ENCODE assay signal across 1 cellular context in the genomic region with DNA sequence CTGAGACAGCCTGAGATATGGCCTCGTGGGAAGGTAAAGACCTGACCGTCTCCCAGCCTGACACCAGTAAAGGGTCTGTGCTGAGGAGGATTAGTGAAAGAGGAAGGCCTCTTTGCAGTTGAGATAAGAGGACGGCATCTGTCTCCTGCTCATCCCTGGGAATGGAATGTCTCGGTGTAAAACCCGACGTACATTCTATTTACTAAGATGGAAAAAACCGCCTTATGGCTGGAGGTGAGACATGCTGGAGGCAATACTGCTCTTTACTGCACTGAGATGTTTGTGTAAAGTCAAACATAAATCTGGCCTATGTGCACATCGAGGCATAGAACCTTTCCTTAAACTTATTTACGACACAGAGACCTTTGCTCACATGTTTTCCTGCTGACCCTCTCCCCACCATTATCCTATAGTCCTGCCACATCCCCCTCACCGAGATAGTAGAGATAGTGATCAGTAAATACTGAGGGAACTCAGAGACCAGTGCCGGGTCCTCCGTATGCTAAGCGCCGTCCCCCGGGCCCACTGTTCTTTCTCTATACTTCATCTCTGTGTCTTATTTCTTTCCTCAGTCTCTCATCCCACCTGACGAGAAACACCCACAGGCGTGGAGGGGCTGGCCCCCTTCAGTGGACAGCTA.
TF ChIP-seq lines count a peak whose summit lies in the region.
"Not testable (repeated sequence)": the region's sequence is repeated elsewhere in the genome, so short reads cannot be mapped to it uniquely, and the experiment has no call there.

No MANE protein-coding gene starts in this region.

TF ChIP-seq in K562, 482 proteins besides CTCF, POLR2A, EP300 and RAD21:
- TF ChIP-seq NR2C2 (CRISPR knock-in tag; IDR thresholded peaks at IDR 0.05); TEAD4 (CRISPR knock-in tag; IDR thresholded peaks at IDR 0.05; ENCODE audit: borderline replicate concordance): not testable (repeated sequence)
- TF ChIP-seq NR2C2 (tag; IDR thresholded peaks at IDR 0.05), result peak; percentile 54; the same call in 1 of the 2 replicates
- 0 out of 2 replicates have a peak, but pooled peaks have one; percentile 8 for TF ChIP-seq ATF7 (IDR thresholded peaks at IDR 0.05)
- peak; percentile 42 for TF ChIP-seq ZFX (CRISPR knock-in tag; IDR thresholded peaks at IDR 0.05)
- peak; percentile 51 for TF ChIP-seq RBBP5 (IDR thresholded peaks at IDR 0.05; ENCODE audit: borderline replicate concordance, insufficient read depth, low read length, poor library complexity, severe bottlenecking)
- peak; percentile 63 for TF ChIP-seq SMARCA4 (IDR thresholded peaks at IDR 0.05)
- TF ChIP-seq EGR1 (conservative IDR thresholded peaks at IDR 0.05), result 0 out of 2 replicates have a peak, but pooled peaks have one; percentile 20
- TF ChIP-seq TCF3 (CRISPR knock-in tag; IDR thresholded peaks at IDR 0.05), result peak; percentile 40; the same call in 1 of the 2 replicates
- peak; percentile 48 to 77; a peak in 2 of 4 replicates for TF ChIP-seq FOXA3 (CRISPR knock-in tag; conservative IDR thresholded peaks at IDR 0.05 in 1 of 2, IDR thresholded peaks at IDR 0.05 in 1 of 2)
- 0 out of 2 replicates have a peak, but pooled peaks have one; percentile 6 for TF ChIP-seq NCOR1 (IDR thresholded peaks at IDR 0.05)
- peak; percentile 9; the same call in 1 of the 2 replicates for TF ChIP-seq TAL1 (IDR thresholded peaks at IDR 0.05)
- peak; percentile 74; the same call in 1 of the 2 replicates for TF ChIP-seq SMARCE1 (IDR thresholded peaks at IDR 0.05)
- peak; percentile 62 for TF ChIP-seq ARID1B (IDR thresholded peaks at IDR 0.05)
- peak; percentile 69; the same call in 1 of the 2 replicates for TF ChIP-seq DPF2 (IDR thresholded peaks at IDR 0.05)
- peak; percentile 95; the same call in 1 of the 2 replicates for TF ChIP-seq CTBP1 (IDR thresholded peaks at IDR 0.05; ENCODE audit: borderline replicate concordance)
- TF ChIP-seq SPI1 (IDR thresholded peaks at IDR 0.05; ENCODE audit: borderline replicate concordance, low read depth, low read length), result peak; percentile 85
- peak; percentile 43 for TF ChIP-seq CBFA2T3 (IDR thresholded peaks at IDR 0.05)
- TF ChIP-seq L3MBTL2 (IDR thresholded peaks at IDR 0.05), result peak; percentile 55
- TF ChIP-seq, protein P1, sequence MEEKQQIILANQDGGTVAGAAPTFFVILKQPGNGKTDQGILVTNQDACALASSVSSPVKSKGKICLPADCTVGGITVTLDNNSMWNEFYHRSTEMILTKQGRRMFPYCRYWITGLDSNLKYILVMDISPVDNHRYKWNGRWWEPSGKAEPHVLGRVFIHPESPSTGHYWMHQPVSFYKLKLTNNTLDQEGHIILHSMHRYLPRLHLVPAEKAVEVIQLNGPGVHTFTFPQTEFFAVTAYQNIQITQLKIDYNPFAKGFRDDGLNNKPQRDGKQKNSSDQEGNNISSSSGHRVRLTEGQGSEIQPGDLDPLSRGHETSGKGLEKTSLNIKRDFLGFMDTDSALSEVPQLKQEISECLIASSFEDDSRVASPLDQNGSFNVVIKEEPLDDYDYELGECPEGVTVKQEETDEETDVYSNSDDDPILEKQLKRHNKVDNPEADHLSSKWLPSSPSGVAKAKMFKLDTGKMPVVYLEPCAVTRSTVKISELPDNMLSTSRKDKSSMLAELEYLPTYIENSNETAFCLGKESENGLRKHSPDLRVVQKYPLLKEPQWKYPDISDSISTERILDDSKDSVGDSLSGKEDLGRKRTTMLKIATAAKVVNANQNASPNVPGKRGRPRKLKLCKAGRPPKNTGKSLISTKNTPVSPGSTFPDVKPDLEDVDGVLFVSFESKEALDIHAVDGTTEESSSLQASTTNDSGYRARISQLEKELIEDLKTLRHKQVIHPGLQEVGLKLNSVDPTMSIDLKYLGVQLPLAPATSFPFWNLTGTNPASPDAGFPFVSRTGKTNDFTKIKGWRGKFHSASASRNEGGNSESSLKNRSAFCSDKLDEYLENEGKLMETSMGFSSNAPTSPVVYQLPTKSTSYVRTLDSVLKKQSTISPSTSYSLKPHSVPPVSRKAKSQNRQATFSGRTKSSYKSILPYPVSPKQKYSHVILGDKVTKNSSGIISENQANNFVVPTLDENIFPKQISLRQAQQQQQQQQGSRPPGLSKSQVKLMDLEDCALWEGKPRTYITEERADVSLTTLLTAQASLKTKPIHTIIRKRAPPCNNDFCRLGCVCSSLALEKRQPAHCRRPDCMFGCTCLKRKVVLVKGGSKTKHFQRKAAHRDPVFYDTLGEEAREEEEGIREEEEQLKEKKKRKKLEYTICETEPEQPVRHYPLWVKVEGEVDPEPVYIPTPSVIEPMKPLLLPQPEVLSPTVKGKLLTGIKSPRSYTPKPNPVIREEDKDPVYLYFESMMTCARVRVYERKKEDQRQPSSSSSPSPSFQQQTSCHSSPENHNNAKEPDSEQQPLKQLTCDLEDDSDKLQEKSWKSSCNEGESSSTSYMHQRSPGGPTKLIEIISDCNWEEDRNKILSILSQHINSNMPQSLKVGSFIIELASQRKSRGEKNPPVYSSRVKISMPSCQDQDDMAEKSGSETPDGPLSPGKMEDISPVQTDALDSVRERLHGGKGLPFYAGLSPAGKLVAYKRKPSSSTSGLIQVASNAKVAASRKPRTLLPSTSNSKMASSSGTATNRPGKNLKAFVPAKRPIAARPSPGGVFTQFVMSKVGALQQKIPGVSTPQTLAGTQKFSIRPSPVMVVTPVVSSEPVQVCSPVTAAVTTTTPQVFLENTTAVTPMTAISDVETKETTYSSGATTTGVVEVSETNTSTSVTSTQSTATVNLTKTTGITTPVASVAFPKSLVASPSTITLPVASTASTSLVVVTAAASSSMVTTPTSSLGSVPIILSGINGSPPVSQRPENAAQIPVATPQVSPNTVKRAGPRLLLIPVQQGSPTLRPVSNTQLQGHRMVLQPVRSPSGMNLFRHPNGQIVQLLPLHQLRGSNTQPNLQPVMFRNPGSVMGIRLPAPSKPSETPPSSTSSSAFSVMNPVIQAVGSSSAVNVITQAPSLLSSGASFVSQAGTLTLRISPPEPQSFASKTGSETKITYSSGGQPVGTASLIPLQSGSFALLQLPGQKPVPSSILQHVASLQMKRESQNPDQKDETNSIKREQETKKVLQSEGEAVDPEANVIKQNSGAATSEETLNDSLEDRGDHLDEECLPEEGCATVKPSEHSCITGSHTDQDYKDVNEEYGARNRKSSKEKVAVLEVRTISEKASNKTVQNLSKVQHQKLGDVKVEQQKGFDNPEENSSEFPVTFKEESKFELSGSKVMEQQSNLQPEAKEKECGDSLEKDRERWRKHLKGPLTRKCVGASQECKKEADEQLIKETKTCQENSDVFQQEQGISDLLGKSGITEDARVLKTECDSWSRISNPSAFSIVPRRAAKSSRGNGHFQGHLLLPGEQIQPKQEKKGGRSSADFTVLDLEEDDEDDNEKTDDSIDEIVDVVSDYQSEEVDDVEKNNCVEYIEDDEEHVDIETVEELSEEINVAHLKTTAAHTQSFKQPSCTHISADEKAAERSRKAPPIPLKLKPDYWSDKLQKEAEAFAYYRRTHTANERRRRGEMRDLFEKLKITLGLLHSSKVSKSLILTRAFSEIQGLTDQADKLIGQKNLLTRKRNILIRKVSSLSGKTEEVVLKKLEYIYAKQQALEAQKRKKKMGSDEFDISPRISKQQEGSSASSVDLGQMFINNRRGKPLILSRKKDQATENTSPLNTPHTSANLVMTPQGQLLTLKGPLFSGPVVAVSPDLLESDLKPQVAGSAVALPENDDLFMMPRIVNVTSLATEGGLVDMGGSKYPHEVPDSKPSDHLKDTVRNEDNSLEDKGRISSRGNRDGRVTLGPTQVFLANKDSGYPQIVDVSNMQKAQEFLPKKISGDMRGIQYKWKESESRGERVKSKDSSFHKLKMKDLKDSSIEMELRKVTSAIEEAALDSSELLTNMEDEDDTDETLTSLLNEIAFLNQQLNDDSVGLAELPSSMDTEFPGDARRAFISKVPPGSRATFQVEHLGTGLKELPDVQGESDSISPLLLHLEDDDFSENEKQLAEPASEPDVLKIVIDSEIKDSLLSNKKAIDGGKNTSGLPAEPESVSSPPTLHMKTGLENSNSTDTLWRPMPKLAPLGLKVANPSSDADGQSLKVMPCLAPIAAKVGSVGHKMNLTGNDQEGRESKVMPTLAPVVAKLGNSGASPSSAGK (IDR thresholded peaks at IDR 0.05), result peak; percentile 33; the same call in 1 of the 2 replicates
- TF ChIP-seq GATA2 (CRISPR knock-in tag; IDR thresholded peaks at IDR 0.05), result peak; percentile 22; the same call in 1 of the 2 replicates
- peak; percentile 18; the same call in 1 of the 2 replicates for TF ChIP-seq SMAD4 (CRISPR knock-in tag; conservative IDR thresholded peaks at IDR 0.05)
- 0 out of 2 replicates have a peak, but pooled peaks have one; percentile 19 for TF ChIP-seq EP400 (IDR thresholded peaks at IDR 0.05)
- TF ChIP-seq HDAC1 (IDR thresholded peaks at IDR 0.05), result 0 out of 4 replicates have a peak, but pooled peaks of 1 of the 2 experiments have one; percentile 10
- peak; percentile 83 for TF ChIP-seq MECOM (CRISPR knock-in tag; IDR thresholded peaks at IDR 0.05)
- TF ChIP-seq ETS2 (tag; IDR thresholded peaks at IDR 0.05; ENCODE audit: borderline replicate concordance, poor library complexity, severe bottlenecking), result peak; percentile 47
- peak; percentile 10; the same call in 1 of the 2 replicates for TF ChIP-seq CBFA2T2 (conservative IDR thresholded peaks at IDR 0.05)
- peak; percentile 29; the same call in 1 of the 2 replicates for TF ChIP-seq TEAD4 (IDR thresholded peaks at IDR 0.05; ENCODE audit: low read length)
- 0 out of 2 replicates have a peak, but pooled peaks have one; percentile 68 for TF ChIP-seq CXXC5 (CRISPR knock-in tag; IDR thresholded peaks at IDR 0.05)
- TF ChIP-seq, protein P2, sequence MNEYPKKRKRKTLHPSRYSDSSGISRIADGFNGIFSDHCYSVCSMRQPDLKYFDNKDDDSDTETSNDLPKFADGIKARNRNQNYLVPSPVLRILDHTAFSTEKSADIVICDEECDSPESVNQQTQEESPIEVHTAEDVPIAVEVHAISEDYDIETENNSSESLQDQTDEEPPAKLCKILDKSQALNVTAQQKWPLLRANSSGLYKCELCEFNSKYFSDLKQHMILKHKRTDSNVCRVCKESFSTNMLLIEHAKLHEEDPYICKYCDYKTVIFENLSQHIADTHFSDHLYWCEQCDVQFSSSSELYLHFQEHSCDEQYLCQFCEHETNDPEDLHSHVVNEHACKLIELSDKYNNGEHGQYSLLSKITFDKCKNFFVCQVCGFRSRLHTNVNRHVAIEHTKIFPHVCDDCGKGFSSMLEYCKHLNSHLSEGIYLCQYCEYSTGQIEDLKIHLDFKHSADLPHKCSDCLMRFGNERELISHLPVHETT (CRISPR knock-in tag; conservative IDR thresholded peaks at IDR 0.05 in 1 of 2, IDR thresholded peaks at IDR 0.05 in 1 of 2), result peak in 1 of 2 experiments; percentile 36; a peak in 1 of 4 replicates
- peak; percentile 72 for TF ChIP-seq FOXJ2 (tag; IDR thresholded peaks at IDR 0.05)
- TF ChIP-seq GATAD2A (IDR thresholded peaks at IDR 0.05), result peak; percentile 13; the same call in 1 of the 2 replicates
TF ChIP-seq in K562: peak in this region for 30; not testable (repeated sequence) for 452.
